In genomic region chr7:74032191-74032490, GRCh38 we compare ENCODE assay signal across 10 cellular contexts. TPM values are rescaled to one million over a fixed set of nuclear protein-coding genes. Genes with fewer than 3 reads are reported as not detected.
DNase-seq lines count a peak whose midpoint lies in the region; ATAC-seq and TF ChIP-seq lines count a peak whose summit lies in the region.
"Had no signal": no experiment of that assay in that cellular context is flagged by ENCODE, and none has a peak within 500 bp of the region (broad histone marks: within the 10 kb centered on the region; RNA-seq: fewer than 3 reads in every experiment).

No MANE protein-coding gene starts in this region.

- no peak overlapping the region for H3K4me3 ChIP-seq in ACC112 (ENCODE audit: low read depth, low read length)
- peak overlapping the region; percentile 64 to 82 (median 70) for H3K4me3 ChIP-seq in esophagus muscularis mucosa

- POLR2A ChIA-PET in HEK293T (lab: Yijun Ruan, JAX): no interaction called here

- H3K36me3 ChIP-seq in ACC112 (ENCODE audit: insufficient read depth, low read length): no peaks in the 10 kb centered on the region
- H3K36me3 ChIP-seq in esophagus muscularis mucosa: peaks cover 12 to 28% (median 18%) of the 10 kb centered on the region in 4 donors
- H3K36me3 ChIP-seq: BE2C had no signal

- H3K27me3 ChIP-seq in ACC112 (ENCODE audit: insufficient read depth, low read length): peaks cover 24% of the 10 kb centered on the region
- H3K27me3 ChIP-seq in esophagus muscularis mucosa: no peaks in the 10 kb centered on the region
- H3K27me3 ChIP-seq: BE2C had no signal

- intact Hi-C loops in esophagus muscularis mucosa (cut with DNase I): no loop called here

- no peak for TF ChIP-seq EP300 in esophagus muscularis mucosa (IDR thresholded peaks at IDR 0.05)

- peak overlapping the region; percentile 27 for H2AFZ ChIP-seq in ACC112 (ENCODE audit: low read length, unreplicated experiment)

- CTCF ChIA-PET in HEK293T (lab: Yijun Ruan, JAX): no interaction called here

- H3K4me1 ChIP-seq in ACC112 (ENCODE audit: control insufficient read depth, insufficient read depth, low read length, unreplicated experiment) (no peaks in the 10 kb centered on the region), esophagus muscularis mucosa (peaks cover 54 to 87% (median 82%) of the 10 kb centered on the region in 4 donors)

- no peak overlapping the region for H3K27ac ChIP-seq in ACC112 (ENCODE audit: low read depth, low read length)
- H3K27ac ChIP-seq in esophagus muscularis mucosa (replicated peaks in 1 of 4): peak overlapping the region; percentile 82 to 92 (median 92)

- no peaks in the 10 kb centered on the region for H3K79me2 ChIP-seq in ACC112 (ENCODE audit: control insufficient read depth, insufficient read depth, low read length, unreplicated experiment)

- no peak for TF ChIP-seq POLR2A in esophagus muscularis mucosa (IDR thresholded peaks at IDR 0.05; ENCODE audit: low read depth)

- TF ChIP-seq CTCF in esophagus muscularis mucosa (IDR thresholded peaks at IDR 0.05): no peak

- no peaks in the 10 kb centered on the region for H3K9me3 ChIP-seq in esophagus muscularis mucosa
- H3K9me3 ChIP-seq: BE2C had no signal

- WGBS in esophagus muscularis mucosa: 17% methylated on average over 7 of the region's 8 CpGs

- peak; percentile 29 for DNase-seq in OCI-M1 (lab: John Stamatoyannopoulos, UW)
- DNase-seq in esophagus muscularis mucosa (ENCODE audit: extremely low spot score): no peak
- peak; percentile 20 for DNase-seq in non-pigmented ciliary epithelial cell (ENCODE audit: low read depth)
- DNase-seq in UCSD-AML1 (lab: John Stamatoyannopoulos, UW; ENCODE audit: unreplicated experiment): no peak
- no peak for DNase-seq in HEK293T (ENCODE audit: extremely low spot score)
- DNase-seq: activated CD4-positive, alpha-beta T cell treated with anti-CD3 and anti-CD28 coated beads, Interleukin-2, amount 50 U/mL, for 1 hour; BE2C had no signal

- ATAC-seq in GM18517 (IDR thresholded peaks at IDR 0.05; ENCODE audit: unreplicated experiment): no peak
- ATAC-seq in HG03175 (IDR thresholded peaks at IDR 0.05; ENCODE audit: unreplicated experiment): no peak

TF ChIP-seq in HEK293T, 16 proteins besides CTCF, POLR2A, EP300 and RAD21:
- no peak for TF ChIP-seq L3MBTL2 (conservative IDR thresholded peaks at IDR 0.05)
- no peak for TF ChIP-seq ZNF384 (IDR thresholded peaks at IDR 0.05)
- no peak for TF ChIP-seq PKNOX1 (IDR thresholded peaks at IDR 0.05)
- TF ChIP-seq TARDBP (IDR thresholded peaks at IDR 0.05): no peak
- TF ChIP-seq CTBP1 (IDR thresholded peaks at IDR 0.05; ENCODE audit: borderline replicate concordance): no peak
- TF ChIP-seq FOXA1 (IDR thresholded peaks at IDR 0.05): no peak

RNA-seq across cellular contexts. Expression of gene ELN, which starts 4.2 kb away (rescaled TPM):
- total RNA-seq in esophagus muscularis mucosa: 100 to 1,000 TPM; 337 to 646 (median 447) TPM

RNA-seq across cellular contexts. Expression of gene LIMK1, which starts 51.5 kb away (rescaled TPM):
- 10 to 100 TPM in 3 of 4 donors, 1 to 10 TPM in 1; 10.0 to 19.3 (median 11.9) TPM for total RNA-seq in esophagus muscularis mucosa

Comparison
In these comparisons a context has a peak if more than half of its experiments do, and no peak if none do; other contexts are left out.
1. DNase-seq: peak in OCI-M1 (single experiment) and non-pigmented ciliary epithelial cell (single experiment); none in esophagus muscularis mucosa (single experiment), UCSD-AML1 (single experiment) and HEK293T (single experiment).